28 cellular contexts compared by ENCODE assay signal in genomic region chr2:62895632-62896009, GRCh38.
DNase-seq lines count a peak whose midpoint lies in the region; ATAC-seq, FAIRE-seq and TF ChIP-seq lines count a peak whose summit lies in the region.
"Had no signal": no experiment of that assay in that cellular context is flagged by ENCODE, and none has a peak within 500 bp of the region (broad histone marks: within the 10 kb centered on the region; RNA-seq: fewer than 3 reads in every experiment).

No MANE protein-coding gene starts in this region.

- H3K27me3 Mint-ChIP-seq in activated T-helper 1 cell treated with anti-CD3 and anti-CD28 coated beads, Interleukin-12 subunit alpha, Interleukin-12 subunit beta, Interleukin-2, Interleukin-4 antibody, amounts not matched to agents 30 ng/mL and 10 ng/mL and 1 ng/mL, durations not matched to agents 14 hours and 24 hours and 36 hours (ENCODE audit: insufficient read depth) = no peaks in the 10 kb centered on the region
- H3K27me3 Mint-ChIP-seq: activated CD4-positive, alpha-beta T cell treated with anti-CD3 and anti-CD28 coated beads for 36 hours; activated naive CD8-positive, alpha-beta T cell treated with anti-CD3 and anti-CD28 coated beads for 36 hours; naive thymus-derived CD4-positive, alpha-beta T cell; stimulated activated naive CD8-positive, alpha-beta T cell treated with anti-CD3 and anti-CD28 coated beads, Interleukin-15, Interleukin-2, amounts not matched to agents 100 ng/mL and 50 ng/mL, for 24 hours had no signal

- H3K27ac ChIP-seq in PC-3 (ENCODE audit: low read length) = peak overlapping the region; percentile 25; the same call in 1 of the 2 replicates
- H3K27ac ChIP-seq: C4-2B, left ventricle myocardium inferior, prostate gland had no signal

- H2AFZ ChIP-seq in PC-3 (ENCODE audit: low read length) = no peak overlapping the region

- no peaks in the 10 kb centered on the region for H3K9me3 Mint-ChIP-seq in activated T-helper 1 cell treated with anti-CD3 and anti-CD28 coated beads, Interleukin-12 subunit alpha, Interleukin-12 subunit beta, Interleukin-2, Interleukin-4 antibody, amounts not matched to agents 30 ng/mL and 10 ng/mL and 1 ng/mL, durations not matched to agents 14 hours and 24 hours and 36 hours
- H3K9me3 Mint-ChIP-seq: activated naive CD8-positive, alpha-beta T cell treated with anti-CD3 and anti-CD28 coated beads for 36 hours; stimulated activated naive CD8-positive, alpha-beta T cell treated with anti-CD3 and anti-CD28 coated beads, Interleukin-15, Interleukin-2, amounts not matched to agents 100 ng/mL and 50 ng/mL, for 24 hours; T-helper 2 cell treated with Interferon-gamma antibody and Interleukin-4, amounts not matched to agents 5 μg/mL and 100 μg/mL, for 36 hours had no signal

- DNase-seq in AG09319 (ENCODE audit: extremely low read depth, low read depth) (peak; percentile 7), PC-3 (peak; percentile 46), fibroblast of peridontal ligament (ENCODE audit: extremely low read depth) (peak; percentile 79), myocyte (ENCODE audit: low read depth) (peak; percentile 4), HT-29 (ENCODE audit: low spot score) (no peak), urothelium cell line (ENCODE audit: low spot score) (no peak)
- DNase-seq in activated T-helper 1 cell treated with anti-CD3 and anti-CD28 coated beads, Interleukin-12 subunit alpha, Interleukin-12 subunit beta, Interleukin-2, Interleukin-4 antibody, amounts not matched to agents 30 ng/mL and 10 ng/mL and 1 ng/mL, durations not matched to agents 14 hours and 24 hours and 36 hours (ENCODE audit: low spot score) = no peak
- DNase-seq: ACHN; activated CD4-positive, alpha-beta T cell treated with anti-CD3 and anti-CD28 coated beads for 36 hours; activated effector memory CD4-positive, alpha-beta T cell treated with anti-CD3 and anti-CD28 coated beads, Interleukin-2, amount 50 U/mL, for 16 hours; activated naive CD8-positive, alpha-beta T cell treated with anti-CD3 and anti-CD28 coated beads for 36 hours; activated T-cell treated with anti-CD3 and anti-CD28 coated beads for 4 hours; Caco-2; cerebellar nuclear complex; DMS79; Kasumi-1; left ventricle myocardium inferior; naive thymus-derived CD4-positive, alpha-beta T cell; NCI-H1694 treated with DMSO at 0.1 percent for 48 hours; NCI-H2171; NCI-H510A treated with DMSO at 0.1 percent for 48 hours; nucleus accumbens; SHP77 had no signal

- CTCF ChIA-PET in PC-3 (lab: Charles Lee) = no interaction called here

- no peak overlapping the region for H3K4me3 ChIP-seq in PC-3 (ENCODE audit: low read length)
- H3K4me3 ChIP-seq: left ventricle myocardium inferior, prostate gland had no signal

- H3K4me2 ChIP-seq in PC-3 (ENCODE audit: low read length) = no peak overlapping the region

- H3K4me3 Mint-ChIP-seq in activated T-helper 1 cell treated with anti-CD3 and anti-CD28 coated beads, Interleukin-12 subunit alpha, Interleukin-12 subunit beta, Interleukin-2, Interleukin-4 antibody, amounts not matched to agents 30 ng/mL and 10 ng/mL and 1 ng/mL, durations not matched to agents 14 hours and 24 hours and 36 hours = no peak overlapping the region
- H3K4me3 Mint-ChIP-seq: activated CD4-positive, alpha-beta T cell treated with anti-CD3 and anti-CD28 coated beads for 36 hours; activated naive CD8-positive, alpha-beta T cell treated with anti-CD3 and anti-CD28 coated beads for 36 hours; naive thymus-derived CD4-positive, alpha-beta T cell; stimulated activated naive CD8-positive, alpha-beta T cell treated with anti-CD3 and anti-CD28 coated beads, Interleukin-15, Interleukin-2, amounts not matched to agents 100 ng/mL and 50 ng/mL, for 24 hours; T-helper 2 cell treated with Interferon-gamma antibody and Interleukin-4, amounts not matched to agents 5 μg/mL and 100 μg/mL, for 36 hours had no signal

- peaks cover 31% of the 10 kb centered on the region for H3K4me1 ChIP-seq in PC-3 (ENCODE audit: insufficient read depth, low read length)
- H3K4me1 ChIP-seq: Caco-2, left ventricle myocardium inferior, prostate gland had no signal

- H3K79me2 ChIP-seq in PC-3 (ENCODE audit: low read length) = no peaks in the 10 kb centered on the region

- TF ChIP-seq CTCF in AG09319 (IDR thresholded peaks at IDR 0.05; ENCODE audit: low read depth, low read length) (no peak), PC-3 (conservative IDR thresholded peaks at IDR 0.05; ENCODE audit: low read depth, low read length) (no peak)

- POLR2A ChIA-PET in PC-3 (lab: Charles Lee; ENCODE audit: unreplicated experiment) = no interaction called here

- no peaks in the 10 kb centered on the region for H4K20me1 ChIP-seq in PC-3 (ENCODE audit: low read length)

- H3K9ac ChIP-seq in PC-3 (ENCODE audit: low read length) = no peak overlapping the region

- BruUV-seq in PC-3 (replicated peaks; lab: Mats Ljungman, UMichigan) = no TSS peak

- no peaks in the 10 kb centered on the region for H3K9me2 ChIP-seq in PC-3 (replicated peaks; ENCODE audit: low read length)

- no peaks in the 10 kb centered on the region for H3K9me3 ChIP-seq in PC-3 (ENCODE audit: low read length)
- H3K9me3 ChIP-seq: Caco-2, left ventricle myocardium inferior, prostate gland had no signal

- peaks cover 4% of the 10 kb centered on the region for H3F3A ChIP-seq in PC-3 (ENCODE audit: low read length, unreplicated experiment)

- peak; percentile 54 for ATAC-seq in PC-3
- ATAC-seq: activated CD4-positive, alpha-beta T cell treated with anti-CD3 and anti-CD28 coated beads for 36 hours; naive thymus-derived CD4-positive, alpha-beta T cell had no signal

- intact Hi-C loops in PC-3 (cut with micrococcal nuclease) = no loop called here
- intact Hi-C loops in activated T-helper 1 cell treated with anti-CD3 and anti-CD28 coated beads, Interleukin-12 subunit alpha, Interleukin-12 subunit beta, Interleukin-2, Interleukin-4 antibody, amounts not matched to agents 30 ng/mL and 10 ng/mL and 1 ng/mL, durations not matched to agents 14 hours and 24 hours and 36 hours (cut with micrococcal nuclease) = no loop called here

- peaks cover 2% of the 10 kb centered on the region for H3K36me3 Mint-ChIP-seq in activated T-helper 1 cell treated with anti-CD3 and anti-CD28 coated beads, Interleukin-12 subunit alpha, Interleukin-12 subunit beta, Interleukin-2, Interleukin-4 antibody, amounts not matched to agents 30 ng/mL and 10 ng/mL and 1 ng/mL, durations not matched to agents 14 hours and 24 hours and 36 hours (ENCODE audit: low read depth)

- H3K27ac Mint-ChIP-seq in activated T-helper 1 cell treated with anti-CD3 and anti-CD28 coated beads, Interleukin-12 subunit alpha, Interleukin-12 subunit beta, Interleukin-2, Interleukin-4 antibody, amounts not matched to agents 30 ng/mL and 10 ng/mL and 1 ng/mL, durations not matched to agents 14 hours and 24 hours and 36 hours = no peak overlapping the region
- H3K27ac Mint-ChIP-seq: activated CD4-positive, alpha-beta T cell treated with anti-CD3 and anti-CD28 coated beads for 36 hours; activated naive CD8-positive, alpha-beta T cell treated with anti-CD3 and anti-CD28 coated beads for 36 hours; naive thymus-derived CD4-positive, alpha-beta T cell; stimulated activated naive CD8-positive, alpha-beta T cell treated with anti-CD3 and anti-CD28 coated beads, Interleukin-15, Interleukin-2, amounts not matched to agents 100 ng/mL and 50 ng/mL, for 24 hours; T-helper 2 cell treated with Interferon-gamma antibody and Interleukin-4, amounts not matched to agents 5 μg/mL and 100 μg/mL, for 36 hours had no signal

- FAIRE-seq in urothelium cell line (lab: Jason Lieb, UNC) = no peak
- FAIRE-seq: islet of Langerhans had no signal

- H3K27me3 ChIP-seq in PC-3 (ENCODE audit: low read length) = no peaks in the 10 kb centered on the region

- H3K4me1 Mint-ChIP-seq in activated T-helper 1 cell treated with anti-CD3 and anti-CD28 coated beads, Interleukin-12 subunit alpha, Interleukin-12 subunit beta, Interleukin-2, Interleukin-4 antibody, amounts not matched to agents 30 ng/mL and 10 ng/mL and 1 ng/mL, durations not matched to agents 14 hours and 24 hours and 36 hours (ENCODE audit: low read depth) = no peaks in the 10 kb centered on the region
- H3K4me1 Mint-ChIP-seq: activated CD4-positive, alpha-beta T cell treated with anti-CD3 and anti-CD28 coated beads for 36 hours; activated naive CD8-positive, alpha-beta T cell treated with anti-CD3 and anti-CD28 coated beads for 36 hours; naive thymus-derived CD4-positive, alpha-beta T cell had no signal

- no peaks in the 10 kb centered on the region for H3K36me3 ChIP-seq in PC-3 (ENCODE audit: low read depth, low read length)
- H3K36me3 ChIP-seq: left ventricle myocardium inferior, prostate gland had no signal

Comparison
In these comparisons a context has a peak if more than half of its experiments do, and no peak if none do; other contexts are left out.
1. DNase-seq: peak in AG09319 (single experiment), PC-3 (single experiment), fibroblast of peridontal ligament (single experiment) and myocyte (single experiment); none in HT-29 (single experiment), activated T-helper 1 cell treated with anti-CD3 and anti-CD28 coated beads, Interleukin-12 subunit alpha, Interleukin-12 subunit beta, Interleukin-2, Interleukin-4 antibody, amounts not matched to agents 30 ng/mL and 10 ng/mL and 1 ng/mL, durations not matched to agents 14 hours and 24 hours and 36 hours (single experiment) and urothelium cell line (single experiment).